9 cellular contexts compared by ENCODE assay signal in the genomic region with DNA sequence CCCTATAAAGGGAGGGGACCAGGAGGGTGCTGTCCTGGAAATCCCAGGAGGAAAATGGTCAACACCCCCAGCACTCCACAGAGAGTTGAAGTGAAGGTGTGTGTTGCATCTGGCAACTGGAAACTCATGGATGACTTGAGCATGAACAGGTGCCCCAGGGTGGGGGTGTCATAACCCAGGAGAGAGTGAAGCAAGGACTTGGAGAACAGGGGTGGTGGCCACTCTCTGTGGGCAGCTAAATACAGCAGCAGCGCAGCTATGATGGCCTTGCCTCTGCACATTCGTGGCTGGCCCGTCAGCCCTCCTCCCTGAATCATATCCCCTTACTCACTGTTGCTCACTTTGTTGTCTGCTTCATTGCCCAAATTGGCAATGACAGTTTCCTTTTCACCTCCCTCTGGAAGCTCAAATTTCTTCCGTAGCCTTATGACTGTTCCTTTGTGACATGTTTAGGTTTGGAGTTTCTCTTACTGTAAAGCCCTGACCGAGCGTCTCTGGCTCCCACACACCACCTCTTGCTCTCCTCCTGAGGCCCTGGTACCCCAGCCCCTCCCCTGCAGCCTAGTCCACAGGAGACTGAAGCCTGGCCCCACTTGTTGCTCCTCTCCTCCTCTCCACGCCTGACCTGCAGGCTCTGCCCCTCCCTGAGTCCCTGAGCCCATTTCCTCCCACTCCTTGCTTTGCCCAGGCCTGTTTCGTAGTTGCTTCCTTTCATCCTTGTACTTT.
A peak's percentile ranks its signal among the peaks of the same experiment; 100 is the strongest.
DNase-seq lines count a peak whose midpoint lies in the region; ATAC-seq and TF ChIP-seq lines count a peak whose summit lies in the region.
"Had no signal": no experiment of that assay in that cellular context is flagged by ENCODE, and none has a peak within 500 bp of the region (broad histone marks: within the 10 kb centered on the region; RNA-seq: fewer than 3 reads in every experiment).

No MANE protein-coding gene starts in this region.

- H3K9me3 ChIP-seq in iPS-15b (ENCODE audit: control insufficient read depth, insufficient read depth, low read length), result no peaks in the 10 kb centered on the region
- H3K9me3 ChIP-seq in suprapubic skin, result no peaks in the 10 kb centered on the region
- H3K9me3 ChIP-seq: neutrophil had no signal

- intact Hi-C loops in activated CD4-positive, alpha-beta memory T cell treated with anti-CD3 and anti-CD28 coated beads for 36 hours (cut with micrococcal nuclease), result no loop called here

- peak overlapping the region; percentile 83 for H3K27ac ChIP-seq in suprapubic skin
- H3K27ac ChIP-seq: neutrophil had no signal

- TF ChIP-seq POLR2A in suprapubic skin (IDR thresholded peaks at IDR 0.05), result no peak

- no peak for ATAC-seq in HG03095 (IDR thresholded peaks at IDR 0.05; ENCODE audit: unreplicated experiment)

- no peak for TF ChIP-seq EP300 in suprapubic skin (IDR thresholded peaks at IDR 0.05)

- H3K9ac ChIP-seq in iPS-15b (ENCODE audit: low read depth, low read length), result peak overlapping the region; percentile 40

- TF ChIP-seq CTCF in suprapubic skin (IDR thresholded peaks at IDR 0.05), result no peak

- H3K4me1 Mint-ChIP-seq in activated CD4-positive, alpha-beta memory T cell treated with anti-CD3 and anti-CD28 coated beads for 36 hours (ENCODE audit: low read depth), result peaks cover 98% of the 10 kb centered on the region

- no peaks in the 10 kb centered on the region for H3K9me3 Mint-ChIP-seq in activated CD4-positive, alpha-beta memory T cell treated with anti-CD3 and anti-CD28 coated beads for 36 hours

- WGBS in suprapubic skin, result 46% methylated on average over 8 of the region's 8 CpGs

- H3K27ac Mint-ChIP-seq in activated CD4-positive, alpha-beta memory T cell treated with anti-CD3 and anti-CD28 coated beads for 36 hours, result peak overlapping the region; percentile 72

- CTCF ChIA-PET in activated CD4-positive, alpha-beta memory T cell treated with anti-CD3 and anti-CD28 coated beads for 36 hours (lab: Charles Lee), result interaction anchor here (1.0 kb wide), 1 partner anchor 23 kb away, joined by 4 read pairs; no protein-coding TSS in a partner anchor

- H3K27me3 ChIP-seq in iPS-15b (ENCODE audit: control insufficient read depth, insufficient read depth, low read length) (peaks cover 15% of the 10 kb centered on the region), suprapubic skin (no peaks in the 10 kb centered on the region)
- H3K27me3 ChIP-seq: neutrophil had no signal

- H3K36me3 ChIP-seq in iPS-15b (ENCODE audit: control insufficient read depth, insufficient read depth, low read length) (no peaks in the 10 kb centered on the region), suprapubic skin (no peaks in the 10 kb centered on the region)
- H3K36me3 ChIP-seq: neutrophil had no signal

- H3K36me3 Mint-ChIP-seq in activated CD4-positive, alpha-beta memory T cell treated with anti-CD3 and anti-CD28 coated beads for 36 hours, result peaks cover 7% of the 10 kb centered on the region

- no peaks in the 10 kb centered on the region for H3K27me3 Mint-ChIP-seq in activated CD4-positive, alpha-beta memory T cell treated with anti-CD3 and anti-CD28 coated beads for 36 hours

- peaks cover 2% of the 10 kb centered on the region for H3K4me1 ChIP-seq in iPS-15b (ENCODE audit: control insufficient read depth, insufficient read depth, low read length)
- H3K4me1 ChIP-seq in suprapubic skin, result peaks cover 66% of the 10 kb centered on the region

- H3K4me3 ChIP-seq in iPS-15b (ENCODE audit: low read depth, low read length) (no peak overlapping the region), suprapubic skin (peak overlapping the region; percentile 7)

- DNase-seq in activated CD4-positive, alpha-beta T cell treated with anti-CD3 and anti-CD28 coated beads for 48 hours, result peak; percentile 54
- DNase-seq in activated CD4-positive, alpha-beta T cell treated with anti-CD3 and anti-CD28 coated beads for 4 hours, result no peak
- DNase-seq in activated CD4-positive, alpha-beta memory T cell treated with anti-CD3 and anti-CD28 coated beads for 36 hours, result peak; percentile 69
- DNase-seq in suprapubic skin (ENCODE audit: low spot score in 2 of 2) (no peak), NCI-H1105 treated with DMSO at 0.1 percent for 48 hours (lab: John Stamatoyannopoulos, UW) (no peak), OCI-M1 (lab: John Stamatoyannopoulos, UW) (no peak)

- no peak overlapping the region for H3K4me3 Mint-ChIP-seq in activated CD4-positive, alpha-beta memory T cell treated with anti-CD3 and anti-CD28 coated beads for 36 hours

- POLR2A ChIA-PET in activated CD4-positive, alpha-beta memory T cell treated with anti-CD3 and anti-CD28 coated beads for 36 hours (lab: Charles Lee), result no interaction called here

Comparison
In these comparisons a context has a peak if more than half of its experiments do, and no peak if none do; other contexts are left out.
1. DNase-seq: peak in activated CD4-positive, alpha-beta T cell treated with anti-CD3 and anti-CD28 coated beads for 48 hours (single experiment) and activated CD4-positive, alpha-beta memory T cell treated with anti-CD3 and anti-CD28 coated beads for 36 hours (single experiment); none in activated CD4-positive, alpha-beta T cell treated with anti-CD3 and anti-CD28 coated beads for 4 hours (0 of 2), suprapubic skin (0 of 2), NCI-H1105 treated with DMSO at 0.1 percent for 48 hours (single experiment) and OCI-M1 (single experiment).